Comparison of ENCODE assay signal across 29 cellular contexts in the genomic region with DNA sequence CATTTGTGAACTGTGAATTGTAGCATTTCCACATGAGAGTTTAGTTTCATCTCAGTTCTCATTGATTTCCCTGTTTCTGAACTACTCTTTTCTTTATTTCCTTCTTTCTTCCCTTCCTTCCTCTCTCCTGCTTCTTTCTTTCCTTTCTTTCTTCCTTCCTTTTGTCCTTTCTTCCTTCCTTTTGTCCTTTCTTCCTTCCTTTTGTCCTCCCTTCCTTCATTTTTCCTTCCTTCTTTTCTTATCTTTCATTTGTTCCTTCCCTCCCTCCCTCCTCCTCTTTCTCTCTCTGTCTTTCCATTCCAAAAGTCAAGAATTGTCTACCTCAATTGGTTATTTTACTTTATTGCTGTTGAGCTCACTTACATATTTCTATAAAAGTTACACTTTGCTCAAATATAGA. TPM values are rescaled to one million over a fixed set of nuclear protein-coding genes. Genes with fewer than 3 reads are reported as not detected.
"Had no signal": no experiment of that assay in that cellular context is flagged by ENCODE, and none has a peak within 500 bp of the region (broad histone marks: within the 10 kb centered on the region; RNA-seq: fewer than 3 reads in every experiment).

No MANE protein-coding gene starts in this region.

- H3K4me2 ChIP-seq: hepatocyte had no signal

- H2AFZ ChIP-seq: hepatocyte had no signal

- H3K27me3 ChIP-seq: colonic mucosa, dorsolateral prefrontal cortex, esophagus muscularis mucosa, esophagus squamous epithelium, foreskin keratinocyte, gastrocnemius medialis, gastroesophageal sphincter, heart left ventricle, heart right ventricle had no signal

- H3K4me1 ChIP-seq: colonic mucosa, esophagus muscularis mucosa, esophagus squamous epithelium, foreskin keratinocyte, gastrocnemius medialis, gastroesophageal sphincter, heart right ventricle had no signal

- H3K27ac ChIP-seq: colonic mucosa, coronary artery, dorsolateral prefrontal cortex, epithelial cell of prostate, esophagus muscularis mucosa, esophagus squamous epithelium, foreskin keratinocyte, gastrocnemius medialis, gastroesophageal sphincter, heart left ventricle, heart right ventricle, hepatocyte had no signal

- H3K79me2 ChIP-seq: hepatocyte had no signal

- DNase-seq: colonic mucosa; cortex of kidney; dermis blood vessel endothelial cell; dorsolateral prefrontal cortex; effector CD4-positive, alpha-beta T cell; effector CD8-positive, alpha-beta T cell; effector memory CD4-positive, alpha-beta T cell; effector memory CD8-positive, alpha-beta T cell; endodermal cell; erythroblast; esophagus squamous epithelium; foreskin fibroblast; foreskin keratinocyte; foreskin melanocyte; gastrocnemius medialis; glutamatergic neuron; head of caudate nucleus; heart left ventricle; heart right ventricle had no signal

- H3K4me3 ChIP-seq: colonic mucosa, coronary artery, dorsolateral prefrontal cortex, esophagus muscularis mucosa, esophagus squamous epithelium, gastrocnemius medialis, gastroesophageal sphincter, heart left ventricle, heart right ventricle, hepatocyte had no signal

- H3K36me3 ChIP-seq: colonic mucosa, esophagus muscularis mucosa, esophagus squamous epithelium, gastrocnemius medialis, gastroesophageal sphincter, heart left ventricle, heart right ventricle had no signal

- ATAC-seq: effector memory CD8-positive, alpha-beta T cell; esophagus mucosa; foreskin keratinocyte; gastrocnemius medialis; gastroesophageal sphincter; heart left ventricle; heart right ventricle had no signal

- H3K9me3 ChIP-seq: colonic mucosa, esophagus muscularis mucosa, esophagus squamous epithelium, gastrocnemius medialis, gastroesophageal sphincter, heart right ventricle had no signal

- FAIRE-seq: endometrium, endothelial cell of umbilical vein, frontal cortex had no signal

RNA-seq across cellular contexts. Expression of a gene that starts 2.9 kb away (rescaled TPM):
- total RNA-seq: endodermal cell, endothelial cell of umbilical vein, esophagus mucosa, foreskin keratinocyte, glomerular endothelial cell had no signal
- polyA plus RNA-seq: endothelial cell of umbilical vein, foreskin keratinocyte, hepatocyte had no signal
